ENCODE assay signal across 1 cellular context in the genomic region with DNA sequence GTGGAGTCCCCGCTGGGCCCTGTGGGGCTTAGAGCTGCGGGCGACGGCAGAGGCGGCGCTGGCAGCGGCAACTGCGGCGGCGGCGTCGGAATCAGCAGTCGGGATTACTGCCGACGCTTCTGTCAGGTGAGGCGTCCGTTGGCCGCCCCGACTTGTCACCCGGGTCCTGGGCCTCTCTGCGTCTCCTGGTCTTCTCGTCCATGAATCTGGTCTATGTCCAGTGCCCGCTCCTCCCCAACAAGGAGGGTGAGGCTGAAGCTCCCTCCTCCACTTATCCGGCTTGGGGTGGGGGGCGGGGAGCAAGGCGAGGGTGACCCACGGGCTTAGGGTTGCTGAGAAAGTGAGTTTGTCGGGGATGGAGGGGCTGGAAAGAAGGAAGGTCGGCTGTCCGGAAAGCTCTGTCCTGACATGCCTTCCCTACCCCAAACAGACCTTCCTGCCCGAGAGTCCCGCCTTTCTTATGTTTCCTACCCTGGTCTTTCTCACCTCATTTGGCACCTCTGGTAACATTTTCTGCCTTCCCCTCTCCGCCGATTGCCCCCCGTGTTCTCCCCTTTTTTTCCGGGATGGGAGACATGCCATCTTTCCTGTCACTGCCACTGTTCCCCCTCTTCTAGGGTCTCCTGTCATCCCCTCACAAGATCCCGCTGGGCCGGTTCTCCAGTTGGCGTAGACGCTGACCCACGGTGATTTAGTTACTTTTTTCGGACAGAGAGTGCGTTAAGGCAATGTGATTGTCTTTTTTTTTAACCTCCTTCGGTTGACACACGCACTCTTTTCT.
TF ChIP-seq lines count a peak whose summit lies in the region.

No MANE protein-coding gene starts in this region.

TF ChIP-seq in HCT116, 20 proteins besides CTCF, POLR2A, EP300 and RAD21 (continued from another document):
- TF ChIP-seq REST (IDR thresholded peaks at IDR 0.05; ENCODE audit: low read depth) (no peak), JUND (IDR thresholded peaks at IDR 0.05) (no peak), CBX3 (IDR thresholded peaks at IDR 0.05; ENCODE audit: low read depth) (no peak), FOSL1 (IDR thresholded peaks at IDR 0.05; ENCODE audit: low read depth) (no peak), POLR2AphosphoS5 (IDR thresholded peaks at IDR 0.05; ENCODE audit: low read depth, low read length) (no peak; the same call in none of the 2 replicates), TCF7L2 (IDR thresholded peaks at IDR 0.05; ENCODE audit: borderline replicate concordance, extremely low read depth, insufficient read depth, insufficient read length) (no peak), ELF1 (IDR thresholded peaks at IDR 0.05; ENCODE audit: borderline replicate concordance, low read depth) (no peak), MAX (IDR thresholded peaks at IDR 0.05) (no peak; the same call in 1 of the 2 replicates), EZH2 (IDR thresholded peaks at IDR 0.05) (no peak), SRF (IDR thresholded peaks at IDR 0.05; ENCODE audit: low read depth) (no peak)
